Comparison of ENCODE assay signal across 14 cellular contexts in genomic region chr1:54436826-54437225, GRCh38. TPM values are rescaled to one million over a fixed set of nuclear protein-coding genes. Genes with fewer than 3 reads are reported as not detected.
DNase-seq lines count a peak whose midpoint lies in the region; ATAC-seq and TF ChIP-seq lines count a peak whose summit lies in the region.
"Had no signal": no experiment of that assay in that cellular context is flagged by ENCODE, and none has a peak within 500 bp of the region (broad histone marks: within the 10 kb centered on the region; RNA-seq: fewer than 3 reads in every experiment).

No MANE protein-coding gene starts in this region.

- no peak overlapping the region for H3K27ac ChIP-seq in sigmoid colon
- H3K27ac ChIP-seq: GM23248 had no signal

- H3K27ac Mint-ChIP-seq in chondrocyte (ENCODE audit: unreplicated experiment): no peak overlapping the region

- H3K9me3 Mint-ChIP-seq in chondrocyte (ENCODE audit: low read depth): peaks cover 2% of the 10 kb centered on the region
- H3K9me3 Mint-ChIP-seq: CD4-positive, alpha-beta memory T cell had no signal

- H3K36me3 Mint-ChIP-seq in chondrocyte (ENCODE audit: low read depth): no peaks in the 10 kb centered on the region
- H3K36me3 Mint-ChIP-seq: CD4-positive, alpha-beta memory T cell had no signal

- TF ChIP-seq POLR2A in sigmoid colon (IDR thresholded peaks at IDR 0.05): no peak

- no peaks in the 10 kb centered on the region for H3K36me3 ChIP-seq in sigmoid colon

- H3K27me3 Mint-ChIP-seq in chondrocyte (ENCODE audit: low read depth): peaks cover 1% of the 10 kb centered on the region
- H3K27me3 Mint-ChIP-seq: CD4-positive, alpha-beta memory T cell had no signal

- 27 to 72% methylated on average over 5 of the region's 5 CpGs for WGBS in sigmoid colon, 2 donors

- no peaks in the 10 kb centered on the region for H3K4me1 ChIP-seq in sigmoid colon
- H3K4me1 ChIP-seq: Caco-2 had no signal

- intact Hi-C loops in left colon (cut with DNase I, micrococcal nuclease) (no loop called here), sigmoid colon (cut with DNase I) (no loop called here)

- peak; percentile 88 for ATAC-seq in left colon

- no peak overlapping the region for H3K4me3 ChIP-seq in sigmoid colon
- H3K4me3 ChIP-seq: GM23248 had no signal

- TF ChIP-seq EP300 in sigmoid colon (IDR thresholded peaks at IDR 0.05): no peak

- H3K27me3 ChIP-seq in sigmoid colon: no peaks in the 10 kb centered on the region

- no peaks in the 10 kb centered on the region for H3K4me1 Mint-ChIP-seq in chondrocyte (ENCODE audit: low read depth)

- no peak overlapping the region for H3K4me3 Mint-ChIP-seq in chondrocyte (ENCODE audit: unreplicated experiment)
- H3K4me3 Mint-ChIP-seq: CD4-positive, alpha-beta memory T cell had no signal

- H3K9me3 ChIP-seq in sigmoid colon: no peaks in the 10 kb centered on the region
- H3K9me3 ChIP-seq: Caco-2 had no signal

- TF ChIP-seq CTCF in chondrocyte (IDR thresholded peaks at IDR 0.05) (no peak), sigmoid colon (IDR thresholded peaks at IDR 0.05) (no peak)

- peak; percentile 24 for DNase-seq in chondrocyte (ENCODE audit: low spot score)
- DNase-seq in left colon: no peak
- DNase-seq in sigmoid colon: peak; percentile 32
- no peak for DNase-seq in NAMALWA (ENCODE audit: low spot score)
- DNase-seq in cerebellar nuclear complex (lab: John Stamatoyannopoulos, UW): no peak
- DNase-seq in stimulated activated CD4-positive, alpha-beta T cell treated with anti-CD3 and anti-CD28 coated beads, Interleukin-2, amount 100 ng/mL, for 48 hours: no peak
- DNase-seq: C1 segment of cervical spinal cord; Caco-2; CD4-positive, alpha-beta memory T cell; DMS153; DND-41; GM23248; H7; HCEC 1CT had no signal

RNA-seq across cellular contexts. Expression of gene SSBP3, which starts 30.6 kb away (rescaled TPM):
- total RNA-seq in chondrocyte (22.0 to 41.2 TPM (median 26.2 TPM) in 3 replicates), left colon (10 to 100 TPM; 61.7 to 74.2 TPM), sigmoid colon (10 to 100 TPM; 27.4 to 38.5 (median 34.8) TPM)
- 10 to 100 TPM; 40.1 to 62.5 (median 41.8) TPM for polyA plus RNA-seq in sigmoid colon

Comparison
In these comparisons a context has a peak if more than half of its experiments do, and no peak if none do; other contexts are left out.
1. DNase-seq: peak in chondrocyte (single experiment) and sigmoid colon (single experiment); none in left colon (0 of 2), NAMALWA (single experiment), cerebellar nuclear complex (0 of 2) and stimulated activated CD4-positive, alpha-beta T cell treated with anti-CD3 and anti-CD28 coated beads, Interleukin-2, amount 100 ng/mL, for 48 hours (0 of 2).